In genomic region chr4:122874194-122874593, GRCh38 we compare ENCODE assay signal across 1 cellular context.
TF ChIP-seq lines count a peak whose summit lies in the region.

No MANE protein-coding gene starts in this region.

TF ChIP-seq in Ishikawa, 13 proteins besides CTCF, POLR2A, EP300 and RAD21:
- no peak for TF ChIP-seq YY1 (IDR thresholded peaks at IDR 0.05; ENCODE audit: low read depth)
- peak; percentile 79 for TF ChIP-seq CEBPB (IDR thresholded peaks at IDR 0.05)
